In the genomic region with DNA sequence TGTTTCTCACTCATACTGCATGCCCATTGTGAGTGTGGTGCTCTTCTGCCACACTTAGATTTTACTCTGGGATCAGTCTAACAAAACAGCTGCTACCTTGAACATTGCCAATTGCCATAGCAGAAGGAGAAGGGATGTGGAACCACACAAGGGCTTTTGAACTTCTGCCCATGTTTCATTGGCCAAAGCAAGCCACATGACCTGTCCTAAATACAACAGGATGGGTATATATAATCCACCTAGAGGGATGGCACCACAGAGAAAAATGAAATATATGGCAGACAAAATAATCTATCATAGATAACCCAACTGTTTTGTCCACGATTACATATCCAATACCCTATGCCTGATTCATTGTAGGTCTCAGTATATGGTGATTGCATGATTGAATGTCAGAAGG, we compare ENCODE assay signal across 27 cellular contexts.
"Had no signal": no experiment of that assay in that cellular context is flagged by ENCODE, and none has a peak within 500 bp of the region (broad histone marks: within the 10 kb centered on the region; RNA-seq: fewer than 3 reads in every experiment).

No MANE protein-coding gene starts in this region.

- H3K9ac ChIP-seq: neural progenitor cell had no signal

- H3K27me3 Mint-ChIP-seq: progenitor cell of endocrine pancreas had no signal

- H3K4me2 ChIP-seq: hepatocyte, neural progenitor cell had no signal

- H3K79me2 ChIP-seq: hepatocyte had no signal

- H3K4me3 Mint-ChIP-seq: naive thymus-derived CD8-positive, alpha-beta T cell; nephron; neural progenitor cell; stimulated activated naive B cell treated with anti-CD40 and anti-IgM and Interleukin-4, amounts not matched to agents 10 μg/mL and 1 μg/mL and 100 μg/mL, for 72 hours had no signal

- H3K36me3 Mint-ChIP-seq: naive thymus-derived CD8-positive, alpha-beta T cell; neural progenitor cell; stimulated activated naive B cell treated with anti-CD40 and anti-IgM and Interleukin-4, amounts not matched to agents 10 μg/mL and 1 μg/mL and 100 μg/mL, for 72 hours had no signal

- H3K4me1 Mint-ChIP-seq: naive thymus-derived CD8-positive, alpha-beta T cell; nephron; stimulated activated naive B cell treated with anti-CD40 and anti-IgM and Interleukin-4, amounts not matched to agents 10 μg/mL and 1 μg/mL and 100 μg/mL, for 72 hours had no signal

- H3K9me3 Mint-ChIP-seq: nephron, neural progenitor cell had no signal

- H3K9me3 ChIP-seq: left ventricle myocardium inferior, mucosa of descending colon, neutrophil, ovary, right atrium auricular region, right lobe of liver, stomach, testis, thyroid gland, transverse colon, upper lobe of left lung had no signal

- H3K4me1 ChIP-seq: left ventricle myocardium inferior, neural progenitor cell, right atrium auricular region, right lobe of liver, stomach, testis, thyroid gland, transverse colon, upper lobe of left lung had no signal

- DNase-seq: islet precursor cell; left ventricle myocardium inferior; midbrain; mucosa of descending colon; naive thymus-derived CD8-positive, alpha-beta T cell; occipital lobe; ovary; right lobe of liver; stimulated activated CD4-positive, alpha-beta T cell treated with anti-CD3 and anti-CD28 coated beads, Interleukin-12 subunit alpha, Interleukin-12 subunit beta, amount 100 ng/mL, for 4 hours; stimulated activated CD4-positive, alpha-beta T cell treated with anti-CD3 and anti-CD28 coated beads, Interleukin-15, amount 100 ng/mL, for 24 hours; stimulated activated CD4-positive, alpha-beta T cell treated with anti-CD3 and anti-CD28 coated beads, Interleukin-2, amount 100 ng/mL, for 24 hours; stimulated activated CD4-positive, alpha-beta T cell treated with anti-CD3 and anti-CD28 coated beads, Interleukin-4, amount 100 ng/mL, for 1 hour; stimulated activated naive B cell treated with anti-CD40 and anti-IgM and Interleukin-4, amounts not matched to agents 10 μg/mL and 1 μg/mL and 100 μg/mL, for 72 hours; stimulated activated naive CD8-positive, alpha-beta T cell treated with anti-CD3 and anti-CD28 coated beads, Interleukin-15, Interleukin-2, amounts not matched to agents 100 U/mL and 50 U/mL, for 24 hours; stomach; testis; thyroid gland; transverse colon had no signal

- H3K27me3 ChIP-seq: hepatocyte, neural progenitor cell, neutrophil, ovary, right atrium auricular region, right lobe of liver, stomach, testis, thyroid gland, transverse colon, upper lobe of left lung had no signal

- H2AFZ ChIP-seq: hepatocyte, neural progenitor cell had no signal

- H3K27ac ChIP-seq: hepatocyte, left ventricle myocardium inferior, neural progenitor cell, neutrophil, ovary, right atrium auricular region, right lobe of liver, skin epidermis, stomach, testis, thyroid gland, transverse colon, upper lobe of left lung had no signal

- H3K36me3 ChIP-seq: left ventricle myocardium inferior, neural progenitor cell, neutrophil, ovary, right atrium auricular region, right lobe of liver, stomach, thyroid gland, transverse colon, upper lobe of left lung had no signal

- ATAC-seq: mucosa of descending colon; naive thymus-derived CD8-positive, alpha-beta T cell; right lobe of liver; stimulated activated naive B cell treated with anti-CD40 and anti-IgM and Interleukin-4, amounts not matched to agents 10 μg/mL and 1 μg/mL and 100 μg/mL, for 72 hours; stimulated activated naive CD8-positive, alpha-beta T cell treated with anti-CD3 and anti-CD28 coated beads, Interleukin-15, Interleukin-2, amounts not matched to agents 100 U/mL and 50 U/mL, for 24 hours had no signal

- H3K4me3 ChIP-seq: hepatocyte, left ventricle myocardium inferior, lung, mucosa of descending colon, neural progenitor cell, ovary, right atrium auricular region, right lobe of liver, skin epidermis, stomach, testis, thyroid gland, transverse colon, upper lobe of left lung had no signal

- H3K27ac Mint-ChIP-seq: naive thymus-derived CD8-positive, alpha-beta T cell; nephron; neural progenitor cell; progenitor cell of endocrine pancreas; stimulated activated naive B cell treated with anti-CD40 and anti-IgM and Interleukin-4, amounts not matched to agents 10 μg/mL and 1 μg/mL and 100 μg/mL, for 72 hours had no signal
